Comparison of ENCODE assay signal across 30 cellular contexts in genomic region chr11:660681-661444, GRCh38. TPM values are rescaled to one million over a fixed set of nuclear protein-coding genes. Genes with fewer than 3 reads are reported as not detected.
"Had no signal": no experiment of that assay in that cellular context is flagged by ENCODE, and none has a peak within 500 bp of the region (broad histone marks: within the 10 kb centered on the region; RNA-seq: fewer than 3 reads in every experiment).

No MANE protein-coding gene starts in this region.

- H3K27me3 ChIP-seq: ascending aorta, body of pancreas had no signal

- H3K27ac ChIP-seq: ascending aorta, body of pancreas had no signal

- H3K27me3 Mint-ChIP-seq: activated B cell treated with CpG ODN at 0.5 μM for 24 hours; activated CD4-positive, alpha-beta T cell treated with anti-CD3 and anti-CD28 coated beads, Interleukin-2, amount 10 ng/mL, durations not matched to agents 24 days and 14 days; activated CD8-positive, alpha-beta memory T cell treated with anti-CD3 and anti-CD28 coated beads, Interleukin-2, amount 10 ng/mL, durations not matched to agents 7 days and 5 days; activated naive CD8-positive, alpha-beta T cell treated with anti-CD3 and anti-CD28 coated beads, Interleukin-2, amount 50 U/mL, for 24 hours; activated T-cell treated with anti-CD3 and anti-CD28 coated beads, Interleukin-2, amount 50 U/mL, for 24 hours; T-helper 17 cell had no signal

- ATAC-seq: activated CD8-positive, alpha-beta memory T cell treated with anti-CD3 and anti-CD28 coated beads, Interleukin-2, amount 10 ng/mL, durations not matched to agents 7 days and 5 days; activated naive CD4-positive, alpha-beta T cell treated with anti-CD3 and anti-CD28 coated beads, Interleukin-2, amount 50 U/mL, for 72 hours; activated naive CD8-positive, alpha-beta T cell treated with anti-CD3 and anti-CD28 coated beads, Interleukin-2, amount 50 U/mL, for 24 hours; body of pancreas; Panc1; T-helper 17 cell had no signal

- H3K4me3 ChIP-seq: ascending aorta, body of pancreas had no signal

- H3K36me3 Mint-ChIP-seq: activated CD8-positive, alpha-beta memory T cell treated with anti-CD3 and anti-CD28 coated beads, Interleukin-2, amount 10 ng/mL, durations not matched to agents 7 days and 5 days had no signal

- H3K9me3 Mint-ChIP-seq: activated B cell treated with CpG ODN at 0.5 μM for 24 hours; activated CD4-positive, alpha-beta T cell treated with anti-CD3 and anti-CD28 coated beads, Interleukin-2, amount 10 ng/mL, durations not matched to agents 24 days and 14 days; activated naive CD4-positive, alpha-beta T cell treated with anti-CD3 and anti-CD28 coated beads, Interleukin-2, amount 50 U/mL, for 72 hours; activated naive CD8-positive, alpha-beta T cell treated with anti-CD3 and anti-CD28 coated beads, Interleukin-2, amount 50 U/mL, for 24 hours; activated T-cell treated with anti-CD3 and anti-CD28 coated beads, Interleukin-2, amount 50 U/mL, for 24 hours; activated T-helper 1 cell treated with anti-CD3 and anti-CD28 coated beads, Interleukin-12 subunit alpha, Interleukin-12 subunit beta, Interleukin-2, Interleukin-4 antibody, amounts not matched to agents 30 ng/mL and 10 ng/mL and 1 ng/mL, durations not matched to agents 14 hours and 24 hours and 36 hours had no signal

- H3K9me3 ChIP-seq: ascending aorta, body of pancreas had no signal

- H3K4me1 ChIP-seq: ascending aorta, body of pancreas had no signal

- DNase-seq: activated B cell treated with CpG ODN at 0.5 μM for 24 hours; activated CD4-positive, alpha-beta T cell treated with anti-CD3 and anti-CD28 coated beads for 1 hour; activated CD4-positive, alpha-beta T cell treated with anti-CD3 and anti-CD28 coated beads, Interleukin-2, amount 10 ng/mL, durations not matched to agents 24 days and 14 days; activated CD4-positive, alpha-beta T cell treated with anti-CD3 and anti-CD28 coated beads, Interleukin-2, amount 50 U/mL, for 48 hours; activated CD8-positive, alpha-beta memory T cell treated with anti-CD3 and anti-CD28 coated beads, Interleukin-2, amount 10 ng/mL, durations not matched to agents 7 days and 5 days; activated effector memory CD4-positive, alpha-beta T cell treated with Interleukin-2 at 50 U/mL for 16 hours; activated naive CD4-positive, alpha-beta T cell treated with Interleukin-2 at 50 U/mL for 16 hours; activated naive CD8-positive, alpha-beta T cell treated with anti-CD3 and anti-CD28 coated beads, Interleukin-2, amount 50 U/mL, for 24 hours; activated T-cell treated with anti-CD3 and anti-CD28 coated beads, Interleukin-2, amount 50 U/mL, for 24 hours; amniotic stem cell; body of pancreas; MM.1S; NCI-H1105; NCI-H1436; NCI-H1930; NCI-H2171 treated with DMSO at 0.1 percent for 48 hours; NCI-H510A treated with DMSO at 0.1 percent for 48 hours; NCI-H69; NK-92 treated with Interleukin-12 subunit alpha and Interleukin-12 subunit beta, amount 100 ng/mL, for 24 hours; OCI-M1; RPMI8226; SHP77 treated with DMSO at 0.1 percent for 48 hours; T-helper 17 cell; T-helper 9 cell had no signal

- H3K4me1 Mint-ChIP-seq: activated CD8-positive, alpha-beta memory T cell treated with anti-CD3 and anti-CD28 coated beads, Interleukin-2, amount 10 ng/mL, durations not matched to agents 7 days and 5 days; activated naive CD8-positive, alpha-beta T cell treated with anti-CD3 and anti-CD28 coated beads, Interleukin-2, amount 50 U/mL, for 24 hours had no signal

- H3K4me3 Mint-ChIP-seq: activated B cell treated with CpG ODN at 0.5 μM for 24 hours; activated CD4-positive, alpha-beta T cell treated with anti-CD3 and anti-CD28 coated beads, Interleukin-2, amount 10 ng/mL, durations not matched to agents 24 days and 14 days; activated CD8-positive, alpha-beta memory T cell treated with anti-CD3 and anti-CD28 coated beads, Interleukin-2, amount 10 ng/mL, durations not matched to agents 7 days and 5 days; activated naive CD8-positive, alpha-beta T cell treated with anti-CD3 and anti-CD28 coated beads, Interleukin-2, amount 50 U/mL, for 24 hours; activated T-cell treated with anti-CD3 and anti-CD28 coated beads, Interleukin-2, amount 50 U/mL, for 24 hours; activated T-helper 1 cell treated with anti-CD3 and anti-CD28 coated beads, Interleukin-12 subunit alpha, Interleukin-12 subunit beta, Interleukin-2, Interleukin-4 antibody, amounts not matched to agents 30 ng/mL and 10 ng/mL and 1 ng/mL, durations not matched to agents 14 hours and 24 hours and 36 hours; T-helper 17 cell had no signal

- H3K27ac Mint-ChIP-seq: activated B cell treated with CpG ODN at 0.5 μM for 24 hours; activated CD4-positive, alpha-beta T cell treated with anti-CD3 and anti-CD28 coated beads, Interleukin-2, amount 10 ng/mL, durations not matched to agents 24 days and 14 days; activated CD8-positive, alpha-beta memory T cell treated with anti-CD3 and anti-CD28 coated beads, Interleukin-2, amount 10 ng/mL, durations not matched to agents 7 days and 5 days; activated naive CD4-positive, alpha-beta T cell treated with anti-CD3 and anti-CD28 coated beads, Interleukin-2, amount 50 U/mL, for 72 hours; activated naive CD8-positive, alpha-beta T cell treated with anti-CD3 and anti-CD28 coated beads, Interleukin-2, amount 50 U/mL, for 24 hours; activated T-cell treated with anti-CD3 and anti-CD28 coated beads, Interleukin-2, amount 50 U/mL, for 24 hours; activated T-helper 1 cell treated with anti-CD3 and anti-CD28 coated beads, Interleukin-12 subunit alpha, Interleukin-12 subunit beta, Interleukin-2, Interleukin-4 antibody, amounts not matched to agents 30 ng/mL and 10 ng/mL and 1 ng/mL, durations not matched to agents 14 hours and 24 hours and 36 hours; T-helper 17 cell had no signal

RNA-seq across cellular contexts. Expression of gene DRD4, which starts 23.8 kb away (rescaled TPM):
- total RNA-seq: ascending aorta, bronchial epithelial cell, SK-MEL-5 had no signal

RNA-seq across cellular contexts. Expression of gene SCT, which starts 33.9 kb away (rescaled TPM):
- total RNA-seq: activated B cell treated with CpG ODN at 0.5 μM for 24 hours; activated CD4-positive, alpha-beta T cell treated with anti-CD3 and anti-CD28 coated beads, Interleukin-2, amount 10 ng/mL, durations not matched to agents 24 days and 14 days; activated CD8-positive, alpha-beta memory T cell treated with anti-CD3 and anti-CD28 coated beads, Interleukin-2, amount 10 ng/mL, durations not matched to agents 7 days and 5 days; activated naive CD4-positive, alpha-beta T cell treated with anti-CD3 and anti-CD28 coated beads, Interleukin-2, amount 50 U/mL, for 72 hours; activated T-helper 1 cell treated with anti-CD3 and anti-CD28 coated beads, Interleukin-12 subunit alpha, Interleukin-12 subunit beta, Interleukin-2, Interleukin-4 antibody, amounts not matched to agents 30 ng/mL and 10 ng/mL and 1 ng/mL, durations not matched to agents 14 hours and 24 hours and 36 hours; ascending aorta; body of pancreas; bronchial epithelial cell; SK-MEL-5; T-helper 17 cell had no signal

RNA-seq across cellular contexts. Expression of gene CDHR5, which starts 36.1 kb away (rescaled TPM):
- total RNA-seq: activated B cell treated with CpG ODN at 0.5 μM for 24 hours; activated CD4-positive, alpha-beta T cell treated with anti-CD3 and anti-CD28 coated beads, Interleukin-2, amount 10 ng/mL, durations not matched to agents 24 days and 14 days; activated CD8-positive, alpha-beta memory T cell treated with anti-CD3 and anti-CD28 coated beads, Interleukin-2, amount 10 ng/mL, durations not matched to agents 7 days and 5 days; activated naive CD4-positive, alpha-beta T cell treated with anti-CD3 and anti-CD28 coated beads, Interleukin-2, amount 50 U/mL, for 72 hours; activated T-helper 1 cell treated with anti-CD3 and anti-CD28 coated beads, Interleukin-12 subunit alpha, Interleukin-12 subunit beta, Interleukin-2, Interleukin-4 antibody, amounts not matched to agents 30 ng/mL and 10 ng/mL and 1 ng/mL, durations not matched to agents 14 hours and 24 hours and 36 hours; bronchial epithelial cell; SK-MEL-5; T-helper 17 cell had no signal
